11 cellular contexts compared by ENCODE assay signal in the genomic region with DNA sequence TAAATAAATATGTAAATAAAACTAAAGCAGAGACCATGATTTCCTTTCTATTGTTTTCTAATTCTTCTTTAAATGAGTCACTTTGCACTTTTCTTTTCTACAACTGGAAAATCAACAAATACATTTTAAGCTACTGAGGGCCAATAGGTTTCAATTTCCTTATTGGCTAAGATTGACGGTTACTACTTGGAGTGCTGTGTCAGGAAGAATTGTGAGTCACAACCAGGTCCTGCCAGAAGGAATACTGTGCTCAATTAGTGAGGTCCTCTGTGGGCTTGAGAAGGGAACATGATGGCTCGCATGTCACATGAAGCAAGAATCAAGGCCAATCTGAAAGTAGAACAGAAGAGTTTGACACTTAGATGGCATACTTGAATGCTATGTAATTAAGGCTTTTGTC.
DNase-seq lines count a peak whose midpoint lies in the region; ATAC-seq, FAIRE-seq and TF ChIP-seq lines count a peak whose summit lies in the region.
"Had no signal": no experiment of that assay in that cellular context is flagged by ENCODE, and none has a peak within 500 bp of the region (broad histone marks: within the 10 kb centered on the region; RNA-seq: fewer than 3 reads in every experiment).

No MANE protein-coding gene starts in this region.

- CTCF ChIA-PET in OCI-LY7 (lab: Charles Lee; ENCODE audit: unreplicated experiment), result no interaction called here

- POLR2A ChIA-PET in OCI-LY7 (lab: Charles Lee), result interaction anchor here (0.6 to 1.3 kb wide), 2 partner anchors 14 to 477 kb away, joined by 3 to 5 read pairs; no protein-coding TSS in a partner anchor

- H3K4me1 ChIP-seq in right atrium auricular region (peaks cover 0 to 11% of the 10 kb centered on the region in 2 donors), keratinocyte (ENCODE audit: control insufficient read depth, extremely low read depth, insufficient read depth, low read length) (peaks cover 37% of the 10 kb centered on the region), OCI-LY7 (ENCODE audit: insufficient read depth, low read length, poor library complexity, severe bottlenecking) (no peaks in the 10 kb centered on the region)

- H3K9ac ChIP-seq in keratinocyte (ENCODE audit: control insufficient read depth, extremely low read depth, insufficient read depth, low read length), result no peak overlapping the region

- H4K20me1 ChIP-seq in keratinocyte (ENCODE audit: control insufficient read depth, extremely low read depth, insufficient read depth, low read length) (no peaks in the 10 kb centered on the region), OCI-LY7 (ENCODE audit: insufficient read depth, low read length) (no peaks in the 10 kb centered on the region)

- no peak overlapping the region for H3K27ac ChIP-seq in right atrium auricular region
- H3K27ac ChIP-seq in keratinocyte (ENCODE audit: control insufficient read depth, insufficient read depth, low read length), result peak overlapping the region; percentile 79
- H3K27ac ChIP-seq in OCI-LY7 (ENCODE audit: low read depth, low read length, poor library complexity, severe bottlenecking), result no peak overlapping the region

- DNase-seq in Right ventricle myocardium superior (no peak), right atrium auricular region (ENCODE audit: low spot score) (no peak), chondrocyte (ENCODE audit: low spot score) (no peak), keratinocyte (ENCODE audit: low read depth, low spot score) (no peak), KG1 (lab: John Stamatoyannopoulos, UW) (no peak), middle frontal gyrus (ENCODE audit: extremely low spot score, low spot score) (no peak), OCI-LY7 (ENCODE audit: low spot score) (no peak)
- DNase-seq: activated naive CD4-positive, alpha-beta T cell had no signal

- no peaks in the 10 kb centered on the region for H3K9me3 Mint-ChIP-seq in chondrocyte (ENCODE audit: low read depth)

- no peaks in the 10 kb centered on the region for H3K9me1 ChIP-seq in keratinocyte (ENCODE audit: control insufficient read depth, extremely low read depth, insufficient read depth, low read length)

- no peak overlapping the region for H3K4me3 ChIP-seq in right atrium auricular region
- H3K4me3 ChIP-seq in keratinocyte (ENCODE audit: control insufficient read depth in 2 of 3, extremely low read depth in 1 of 3, insufficient read depth in 2 of 3, low read depth in 1 of 3, low read length in 3 of 3), result no peak overlapping the region
- no peak overlapping the region for H3K4me3 ChIP-seq in OCI-LY7 (ENCODE audit: low read depth, low read length, poor library complexity, severe bottlenecking)
- H3K4me3 ChIP-seq: lung, skin epidermis had no signal

- peak; percentile 98 for FAIRE-seq in keratinocyte (lab: Jason Lieb, UNC)

- H3K27me3 Mint-ChIP-seq in chondrocyte (ENCODE audit: low read depth), result no peaks in the 10 kb centered on the region

- intact Hi-C loops in Right ventricle myocardium superior (cut with DNase I) (no loop called here), OCI-LY7 (cut with micrococcal nuclease; ENCODE audit: unreplicated experiment) (no loop called here)

- H3K27ac Mint-ChIP-seq in chondrocyte (ENCODE audit: unreplicated experiment), result peak overlapping the region; percentile 58

- no peak overlapping the region for H3K4me3 Mint-ChIP-seq in chondrocyte (ENCODE audit: unreplicated experiment)

- TF ChIP-seq CTCF in right atrium auricular region (IDR thresholded peaks at IDR 0.05) (no peak), chondrocyte (IDR thresholded peaks at IDR 0.05) (no peak), keratinocyte (optimal IDR thresholded peaks at IDR 0.05 in 1 of 3, IDR thresholded peaks at IDR 0.05 in 1 of 3, conservative IDR thresholded peaks at IDR 0.05 in 1 of 3; ENCODE audit: extremely low read depth in 1 of 3, insufficient read depth in 2 of 3, low read length in 3 of 3) (no peak), OCI-LY7 (conservative IDR thresholded peaks at IDR 0.05; ENCODE audit: low read length) (no peak)

- no peaks in the 10 kb centered on the region for H3K9me2 ChIP-seq in OCI-LY7 (ENCODE audit: insufficient read depth, low read length)

- H3K36me3 ChIP-seq in right atrium auricular region (no peaks in the 10 kb centered on the region), keratinocyte (ENCODE audit: control insufficient read depth in 2 of 2, extremely low read depth in 1 of 2, insufficient read depth in 2 of 2, low read length in 2 of 2) (no peaks in the 10 kb centered on the region), OCI-LY7 (ENCODE audit: insufficient read depth, low read length) (no peaks in the 10 kb centered on the region)

- H3K9me3 ChIP-seq in right atrium auricular region, result no peaks in the 10 kb centered on the region
- no peaks in the 10 kb centered on the region for H3K9me3 ChIP-seq in keratinocyte (ENCODE audit: control insufficient read depth, low read depth, low read length)
- H3K9me3 ChIP-seq in OCI-LY7 (ENCODE audit: low read length), result no peaks in the 10 kb centered on the region

- H3K79me2 ChIP-seq in keratinocyte (ENCODE audit: control insufficient read depth, insufficient read depth, low read length), result no peaks in the 10 kb centered on the region
- H3K79me2 ChIP-seq in OCI-LY7 (ENCODE audit: insufficient read depth, low read depth, low read length), result no peaks in the 10 kb centered on the region

- H3K4me2 ChIP-seq in keratinocyte (ENCODE audit: control insufficient read depth, extremely low read depth, insufficient read depth, low read depth, low read length) (peak overlapping the region; percentile 36), OCI-LY7 (ENCODE audit: low read length) (no peak overlapping the region)

- no TSS peak for BruUV-seq in OCI-LY7 (replicated peaks; lab: Mats Ljungman, UMichigan)

- ATAC-seq in Right ventricle myocardium superior (ENCODE audit: poor library complexity), result peak; percentile 90
- no peak for ATAC-seq in HG03139 (IDR thresholded peaks at IDR 0.05; ENCODE audit: unreplicated experiment)

- no peak overlapping the region for H2AFZ ChIP-seq in keratinocyte (ENCODE audit: control insufficient read depth, low read length)
- no peak overlapping the region for H2AFZ ChIP-seq in OCI-LY7 (ENCODE audit: low read length)

- no peaks in the 10 kb centered on the region for H3K36me3 Mint-ChIP-seq in chondrocyte (ENCODE audit: low read depth)

- dilution Hi-C loops in keratinocyte (cut with MboI; ENCODE audit: extremely low pct_ligation_motif_present, low sequenced_read_pairs), result no loop called here

- peaks cover 44% of the 10 kb centered on the region for H3K4me1 Mint-ChIP-seq in chondrocyte (ENCODE audit: low read depth)

- H3K27me3 ChIP-seq in right atrium auricular region, result no peaks in the 10 kb centered on the region
- no peaks in the 10 kb centered on the region for H3K27me3 ChIP-seq in keratinocyte (ENCODE audit: control insufficient read depth, extremely low read depth, insufficient read depth, low read length)
